In the genomic region with DNA sequence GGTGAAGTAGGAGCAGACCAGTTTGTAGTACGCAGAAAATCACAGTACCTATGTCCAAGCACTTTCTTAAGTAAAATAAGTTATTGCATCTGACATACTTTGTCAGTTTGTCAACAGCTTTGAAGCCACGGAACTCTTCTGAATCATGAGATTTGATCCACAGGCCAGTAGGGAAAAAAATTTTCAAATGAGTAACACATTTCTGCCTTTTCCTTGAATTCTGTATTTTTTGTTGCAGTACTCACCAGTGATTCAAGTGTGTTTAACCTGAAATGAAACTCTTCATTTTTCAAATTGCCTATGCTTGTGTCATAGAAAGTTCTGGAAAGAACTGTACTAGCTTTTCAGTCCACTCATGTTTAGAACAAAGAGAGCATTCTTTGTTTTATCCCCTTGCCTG, we compare ENCODE assay signal across 25 cellular contexts.
DNase-seq lines count a peak whose midpoint lies in the region; ATAC-seq, FAIRE-seq and TF ChIP-seq lines count a peak whose summit lies in the region.
"Had no signal": no experiment of that assay in that cellular context is flagged by ENCODE, and none has a peak within 500 bp of the region (broad histone marks: within the 10 kb centered on the region; RNA-seq: fewer than 3 reads in every experiment).

No MANE protein-coding gene starts in this region.

- H3K4me1 ChIP-seq in astrocyte (ENCODE audit: insufficient read depth, low read length) (peaks cover 4% of the 10 kb centered on the region), foreskin keratinocyte (peaks cover 54% of the 10 kb centered on the region), MM.1S (ENCODE audit: low read length) (no peaks in the 10 kb centered on the region)
- H3K4me1 ChIP-seq: pancreas had no signal

- peaks cover 26% of the 10 kb centered on the region for H3K4me1 Mint-ChIP-seq in astrocyte (ENCODE audit: low read depth, unreplicated experiment)
- peaks cover 7% of the 10 kb centered on the region for H3K4me1 Mint-ChIP-seq in activated naive CD4-positive, alpha-beta T cell treated with anti-CD3 and anti-CD28 coated beads for 36 hours (ENCODE audit: low read depth)
- H3K4me1 Mint-ChIP-seq: brain had no signal

- no peaks in the 10 kb centered on the region for H3K9me2 ChIP-seq in MM.1S (replicated peaks; ENCODE audit: insufficient read depth, low read length)

- no peak for FAIRE-seq in astrocyte (lab: Jason Lieb, UNC)
- FAIRE-seq: endometrium, GM12878, H1, HTR-8/SVneo, pancreas had no signal

- H3K36me3 Mint-ChIP-seq in astrocyte (ENCODE audit: low read depth, unreplicated experiment): no peaks in the 10 kb centered on the region
- H3K36me3 Mint-ChIP-seq in activated naive CD4-positive, alpha-beta T cell treated with anti-CD3 and anti-CD28 coated beads for 36 hours (ENCODE audit: low read depth): no peaks in the 10 kb centered on the region
- H3K36me3 Mint-ChIP-seq: activated naive CD4-positive, alpha-beta T cell treated with anti-CD3 and anti-CD28 coated beads, Interleukin-2, amount 50 U/mL, for 72 hours; brain; natural killer cell treated with Interleukin-12 subunit alpha and Interleukin-12 subunit beta and Interleukin-15 and Interleukin-18, amount 100 ng/mL, for 72 hours had no signal

- intact Hi-C loops in activated naive CD4-positive, alpha-beta T cell treated with anti-CD3 and anti-CD28 coated beads for 36 hours (cut with micrococcal nuclease): no loop called here

- H3K79me2 ChIP-seq in astrocyte (ENCODE audit: insufficient read depth, low read length) (no peaks in the 10 kb centered on the region), MM.1S (ENCODE audit: low read length) (no peaks in the 10 kb centered on the region)

- no peaks in the 10 kb centered on the region for H3F3A ChIP-seq in MM.1S (ENCODE audit: insufficient read depth, low read length)

- ATAC-seq in foreskin keratinocyte (peak; percentile 76), HG02938 (IDR thresholded peaks at IDR 0.05; ENCODE audit: unreplicated experiment) (no peak)
- ATAC-seq: activated naive CD4-positive, alpha-beta T cell treated with anti-CD3 and anti-CD28 coated beads, Interleukin-2, amount 50 U/mL, for 72 hours; GM12878; natural killer cell treated with Interleukin-12 subunit alpha and Interleukin-12 subunit beta and Interleukin-15 and Interleukin-18, amount 100 ng/mL, for 72 hours; pancreas; sciatic nerve had no signal

- H3K4me3 ChIP-seq in AG09309 (ENCODE audit: control insufficient read depth, low read depth, low read length) (no peak overlapping the region), astrocyte (ENCODE audit: insufficient read depth, low read depth, low read length) (no peak overlapping the region), MM.1S (ENCODE audit: low read length) (no peak overlapping the region)
- H3K4me3 ChIP-seq: coronary artery, GM12878, pancreas had no signal

- H3K27ac ChIP-seq in astrocyte (ENCODE audit: low read depth, low read length) (peak overlapping the region; percentile 51), foreskin keratinocyte (peak overlapping the region; percentile 69), MM.1S (ENCODE audit: low read length) (no peak overlapping the region)
- H3K27ac ChIP-seq: C4-2B, coronary artery, pancreas had no signal

- H3K36me3 ChIP-seq in astrocyte (ENCODE audit: insufficient read depth, low read length) (no peaks in the 10 kb centered on the region), MM.1S (replicated peaks; ENCODE audit: insufficient read depth, low read length) (no peaks in the 10 kb centered on the region)
- H3K36me3 ChIP-seq: pancreas had no signal

- no peak overlapping the region for H3K4me3 Mint-ChIP-seq in astrocyte (ENCODE audit: unreplicated experiment)
- H3K4me3 Mint-ChIP-seq in activated naive CD4-positive, alpha-beta T cell treated with anti-CD3 and anti-CD28 coated beads for 36 hours: no peak overlapping the region
- H3K4me3 Mint-ChIP-seq: brain; natural killer cell treated with Interleukin-12 subunit alpha and Interleukin-12 subunit beta and Interleukin-15 and Interleukin-18, amount 100 ng/mL, for 72 hours had no signal

- H4K20me1 ChIP-seq in astrocyte (ENCODE audit: insufficient read depth, low read length) (no peaks in the 10 kb centered on the region), MM.1S (ENCODE audit: insufficient read depth, low read length) (no peaks in the 10 kb centered on the region)

- H2AFZ ChIP-seq in astrocyte (ENCODE audit: low read depth, low read length): no peak overlapping the region
- no peak overlapping the region for H2AFZ ChIP-seq in MM.1S (ENCODE audit: low read length)

- H3K9ac ChIP-seq in astrocyte (ENCODE audit: low read length) (peak overlapping the region; percentile 11), MM.1S (ENCODE audit: low read length) (no peak overlapping the region)

- no peaks in the 10 kb centered on the region for H3K27me3 Mint-ChIP-seq in astrocyte (ENCODE audit: low read depth, unreplicated experiment)
- H3K27me3 Mint-ChIP-seq in activated naive CD4-positive, alpha-beta T cell treated with anti-CD3 and anti-CD28 coated beads for 36 hours (ENCODE audit: low read depth): peaks cover 2% of the 10 kb centered on the region

- TF ChIP-seq CTCF in AG09309 (IDR thresholded peaks at IDR 0.05; ENCODE audit: control insufficient read depth, insufficient read depth, low read depth, low read length, missing control alignments) (no peak), astrocyte (IDR thresholded peaks at IDR 0.05; ENCODE audit: insufficient read depth, low read depth, low read length) (no peak), foreskin keratinocyte (conservative IDR thresholded peaks at IDR 0.05) (no peak), MM.1S (IDR thresholded peaks at IDR 0.05; ENCODE audit: low read length) (no peak)

- H3K27ac Mint-ChIP-seq in astrocyte (ENCODE audit: unreplicated experiment): peak overlapping the region; percentile 73
- no peak overlapping the region for H3K27ac Mint-ChIP-seq in activated naive CD4-positive, alpha-beta T cell treated with anti-CD3 and anti-CD28 coated beads for 36 hours
- H3K27ac Mint-ChIP-seq: activated naive CD4-positive, alpha-beta T cell treated with anti-CD3 and anti-CD28 coated beads, Interleukin-2, amount 50 U/mL, for 72 hours; brain; natural killer cell treated with Interleukin-12 subunit alpha and Interleukin-12 subunit beta and Interleukin-15 and Interleukin-18, amount 100 ng/mL, for 72 hours had no signal

- H3K9me3 Mint-ChIP-seq in astrocyte (ENCODE audit: unreplicated experiment): peaks cover 4% of the 10 kb centered on the region
- H3K9me3 Mint-ChIP-seq in activated naive CD4-positive, alpha-beta T cell treated with anti-CD3 and anti-CD28 coated beads for 36 hours: no peaks in the 10 kb centered on the region
- H3K9me3 Mint-ChIP-seq: brain; natural killer cell treated with Interleukin-12 subunit alpha and Interleukin-12 subunit beta and Interleukin-15 and Interleukin-18, amount 100 ng/mL, for 72 hours had no signal

- no peaks in the 10 kb centered on the region for H3K9me3 ChIP-seq in astrocyte (ENCODE audit: insufficient read depth, low read depth, low read length)
- no peaks in the 10 kb centered on the region for H3K9me3 ChIP-seq in MM.1S (replicated peaks; ENCODE audit: insufficient read depth, low read length)
- H3K9me3 ChIP-seq: pancreas had no signal

- DNase-seq in AG09309 (ENCODE audit: low read depth) (peak; percentile 66), HT1080 (ENCODE audit: low read depth) (peak; percentile 79), astrocyte (ENCODE audit: low read depth) (peak; percentile 86), foreskin keratinocyte (peak; percentile 75 to 94), NCI-H69 (lab: John Stamatoyannopoulos, UW) (no peak), MM.1S (no peak)
- no peak for DNase-seq in activated naive CD4-positive, alpha-beta T cell treated with anti-CD3 and anti-CD28 coated beads for 36 hours
- DNase-seq: activated CD4-positive, alpha-beta T cell treated with anti-CD3 and anti-CD28 coated beads for 4 hours; DMS 273 treated with DMSO at 0.1 percent for 48 hours; GF-D8; Karpas-422; NCI-H1105 treated with DMSO at 0.1 percent for 48 hours; NCI-H510A treated with DMSO at 0.1 percent for 48 hours; pancreas had no signal

- H3K27me3 ChIP-seq in astrocyte (ENCODE audit: insufficient read depth, low read length): no peaks in the 10 kb centered on the region
- H3K27me3 ChIP-seq in foreskin keratinocyte: no peaks in the 10 kb centered on the region
- no peaks in the 10 kb centered on the region for H3K27me3 ChIP-seq in MM.1S (replicated peaks; ENCODE audit: insufficient read depth, low read length)

- H3K4me2 ChIP-seq in astrocyte (ENCODE audit: low read length): no peak overlapping the region
- no peak overlapping the region for H3K4me2 ChIP-seq in MM.1S (ENCODE audit: low read depth, low read length)

- CTCF ChIA-PET in activated naive CD4-positive, alpha-beta T cell treated with anti-CD3 and anti-CD28 coated beads for 36 hours (lab: Charles Lee): interaction anchor here (0.7 kb wide), 1 partner anchor 929 kb away, joined by 4 read pairs; no protein-coding TSS in a partner anchor

Comparison
In these comparisons a context has a peak if more than half of its experiments do, and no peak if none do; other contexts are left out.
1. DNase-seq: peak in AG09309 (single experiment), HT1080 (single experiment), astrocyte (single experiment) and foreskin keratinocyte (2 of 2); none in activated naive CD4-positive, alpha-beta T cell treated with anti-CD3 and anti-CD28 coated beads for 36 hours (single experiment), NCI-H69 (single experiment) and MM.1S (single experiment).